In genomic region chr13:112720251-112720650, GRCh38 we compare ENCODE assay signal across 17 cellular contexts. TPM values are rescaled to one million over a fixed set of nuclear protein-coding genes. Genes with fewer than 3 reads are reported as not detected.
DNase-seq lines count a peak whose midpoint lies in the region; ATAC-seq and TF ChIP-seq lines count a peak whose summit lies in the region.
"Had no signal": no experiment of that assay in that cellular context is flagged by ENCODE, and none has a peak within 500 bp of the region (broad histone marks: within the 10 kb centered on the region; RNA-seq: fewer than 3 reads in every experiment).

No MANE protein-coding gene starts in this region.

- H3K4me1 ChIP-seq in gastroesophageal sphincter (peaks cover 0 to 16% (median 0%) of the 10 kb centered on the region in 3 donors), psoas muscle (peaks cover 17% of the 10 kb centered on the region)

- no peaks in the 10 kb centered on the region; the same call in 1 of the 2 replicates for H3K36me3 ChIP-seq in H7 (replicated peaks; ENCODE audit: control insufficient read depth, insufficient read depth, low read length)
- H3K36me3 ChIP-seq in gastroesophageal sphincter, result no peaks in the 10 kb centered on the region
- no peaks in the 10 kb centered on the region for H3K36me3 ChIP-seq in psoas muscle (ENCODE audit: insufficient read depth in 1 of 2, low read depth in 1 of 2)

- H3K36me3 Mint-ChIP-seq in WTC11, result peaks cover 16% of the 10 kb centered on the region
- H3K36me3 Mint-ChIP-seq in mesothelial cell of epicardium, result peaks cover 9% of the 10 kb centered on the region
- no peaks in the 10 kb centered on the region for H3K36me3 Mint-ChIP-seq in stimulated activated effector memory CD8-positive, alpha-beta T cell treated with anti-CD3 and anti-CD28 coated beads, Interleukin-12 subunit alpha, Interleukin-12 subunit beta, amount 100 ng/mL, for 72 hours

- POLR2A ChIA-PET in WTC11 (lab: Charles Lee), result no interaction called here

- ATAC-seq in WTC11 (no peak), gastroesophageal sphincter (no peak), psoas muscle (no peak)
- ATAC-seq in stimulated activated effector memory CD8-positive, alpha-beta T cell treated with anti-CD3 and anti-CD28 coated beads, Interleukin-12 subunit alpha, Interleukin-12 subunit beta, amount 100 ng/mL, for 72 hours, result no peak

- TF ChIP-seq CTCF in WTC11 (IDR thresholded peaks at IDR 0.05) (no peak), mesothelial cell of epicardium (IDR thresholded peaks at IDR 0.05; ENCODE audit: unreplicated experiment) (no peak), gastroesophageal sphincter (IDR thresholded peaks at IDR 0.05) (no peak), psoas muscle (IDR thresholded peaks at IDR 0.05) (no peak)

- H3K9me3 ChIP-seq in gastroesophageal sphincter, result no peaks in the 10 kb centered on the region
- no peaks in the 10 kb centered on the region for H3K9me3 ChIP-seq in psoas muscle

- peaks cover 90% of the 10 kb centered on the region for H3K4me1 Mint-ChIP-seq in WTC11
- H3K4me1 Mint-ChIP-seq in mesothelial cell of epicardium, result peaks cover 72% of the 10 kb centered on the region
- peaks cover 56% of the 10 kb centered on the region for H3K4me1 Mint-ChIP-seq in stimulated activated effector memory CD8-positive, alpha-beta T cell treated with anti-CD3 and anti-CD28 coated beads, Interleukin-12 subunit alpha, Interleukin-12 subunit beta, amount 100 ng/mL, for 72 hours

- H3K9me3 Mint-ChIP-seq in WTC11, result no peaks in the 10 kb centered on the region
- H3K9me3 Mint-ChIP-seq in mesothelial cell of epicardium, result no peaks in the 10 kb centered on the region
- H3K9me3 Mint-ChIP-seq in stimulated activated effector memory CD8-positive, alpha-beta T cell treated with anti-CD3 and anti-CD28 coated beads, Interleukin-12 subunit alpha, Interleukin-12 subunit beta, amount 100 ng/mL, for 72 hours, result no peaks in the 10 kb centered on the region

- TF ChIP-seq EP300 in gastroesophageal sphincter (IDR thresholded peaks at IDR 0.05), result no peak

- CTCF ChIA-PET in WTC11 (lab: Charles Lee), result no interaction called here

- H3K27me3 Mint-ChIP-seq in WTC11 (ENCODE audit: low read depth) (no peaks in the 10 kb centered on the region), mesothelial cell of epicardium (ENCODE audit: low read depth) (no peaks in the 10 kb centered on the region)

- intact Hi-C loops in psoas muscle (cut with DNase I), result no loop called here

- H3K4me3 Mint-ChIP-seq in WTC11 (no peak overlapping the region), mesothelial cell of epicardium (no peak overlapping the region)
- H3K4me3 Mint-ChIP-seq in stimulated activated effector memory CD8-positive, alpha-beta T cell treated with anti-CD3 and anti-CD28 coated beads, Interleukin-12 subunit alpha, Interleukin-12 subunit beta, amount 100 ng/mL, for 72 hours, result no peak overlapping the region

- DNase-seq in H7, result peak; percentile 33
- no peak for DNase-seq in WTC11 (ENCODE audit: low spot score)
- no peak for DNase-seq in mesothelial cell of epicardium (ENCODE audit: low spot score in 2 of 2, unreplicated experiment in 2 of 2)
- no peak for DNase-seq in stimulated activated effector memory CD8-positive, alpha-beta T cell treated with anti-CD3 and anti-CD28 coated beads, Interleukin-12 subunit alpha, Interleukin-12 subunit beta, amount 100 ng/mL, for 72 hours (ENCODE audit: low spot score in 2 of 2)
- DNase-seq in foreskin melanocyte, result no peak
- DNase-seq in psoas muscle, result no peak
- DNase-seq: DMS153, EL, Karpas-422, MM.1S, NCI-H1105, NCI-H1694 treated with DMSO at 0.1 percent for 48 hours, NCI-H226, NCI-H526, RPMI8226 had no signal

- WGBS in gastroesophageal sphincter (ENCODE audit: low coverage in 1 of 2), 2 donors, result 92 to 95% methylated on average over 11 to 17 of the region's 17 CpGs
- WGBS in psoas muscle, 3 donors, result 96 to 97% (median 97%) methylated on average over 17 of the region's 17 CpGs

- no peak overlapping the region for H3K27ac ChIP-seq in gastroesophageal sphincter
- H3K27ac ChIP-seq in psoas muscle, result no peak overlapping the region
- H3K27ac ChIP-seq: C4-2B had no signal

- no peak for TF ChIP-seq POLR2A in gastroesophageal sphincter (IDR thresholded peaks at IDR 0.05)

- no peak overlapping the region for H3K4me3 ChIP-seq in H7 (ENCODE audit: insufficient read depth, low read depth, low read length)
- no peak overlapping the region for H3K4me3 ChIP-seq in gastroesophageal sphincter
- no peak overlapping the region for H3K4me3 ChIP-seq in psoas muscle

- H3K27ac Mint-ChIP-seq in WTC11 (peak overlapping the region; percentile 89), mesothelial cell of epicardium (peak overlapping the region; percentile 99)
- H3K27ac Mint-ChIP-seq in stimulated activated effector memory CD8-positive, alpha-beta T cell treated with anti-CD3 and anti-CD28 coated beads, Interleukin-12 subunit alpha, Interleukin-12 subunit beta, amount 100 ng/mL, for 72 hours, result peak overlapping the region; percentile 7

- H3K27me3 ChIP-seq in H7 (ENCODE audit: control insufficient read depth, insufficient read depth, low read length) (no peaks in the 10 kb centered on the region), gastroesophageal sphincter (no peaks in the 10 kb centered on the region), psoas muscle (ENCODE audit: insufficient read depth in 3 of 3, low read length in 2 of 3) (no peaks in the 10 kb centered on the region)

TF ChIP-seq in WTC11, 78 proteins besides CTCF, POLR2A, EP300 and RAD21 (continues in another document):
- TF ChIP-seq EMX1 (CRISPR knock-in tag; IDR thresholded peaks at IDR 0.05) (no peak), ZNF396 (CRISPR knock-in tag; IDR thresholded peaks at IDR 0.05; ENCODE audit: borderline replicate concordance) (no peak), STAT6 (CRISPR knock-in tag; conservative IDR thresholded peaks at IDR 0.05; ENCODE audit: low read depth) (no peak), E2F5 (CRISPR knock-in tag; IDR thresholded peaks at IDR 0.05) (no peak), ZNF263 (CRISPR knock-in tag; IDR thresholded peaks at IDR 0.05; ENCODE audit: low read depth) (no peak), USF2 (CRISPR knock-in tag; IDR thresholded peaks at IDR 0.05) (no peak)

RNA-seq across cellular contexts. Expression of gene ATP11A, which starts 30.4 kb away (rescaled TPM):
- total RNA-seq in H7 (2014; rRNA removed; shearing (Covaris generic)), result 9.9 and 14.7 TPM in 2 replicates
- total RNA-seq in WTC11 (2021) (100 to 133 TPM (median 126 TPM) in 3 replicates), mesothelial cell of epicardium (107 to 114 TPM (median 112 TPM) in 3 replicates), gastroesophageal sphincter (10 to 100 TPM; 12.9 to 21.7 (median 17.1) TPM), psoas muscle (10 to 100 TPM; 26.4 to 48.6 (median 28.7) TPM)
- polyA plus RNA-seq in psoas muscle, result 10 to 100 TPM in 1 of 3 donors, 1 to 10 TPM in 2; 3.9 to 15.1 (median 5.6) TPM

Comparison
In these comparisons a context has a peak if more than half of its experiments do, and no peak if none do; other contexts are left out.
1. H3K27ac Mint-ChIP-seq: peak in every context shown above with its lines; median percentile 99 in mesothelial cell of epicardium; 89 in WTC11; 7 in stimulated activated effector memory CD8-positive, alpha-beta T cell treated with anti-CD3 and anti-CD28 coated beads, Interleukin-12 subunit alpha, Interleukin-12 subunit beta, amount 100 ng/mL, for 72 hours.